ENCODE assay signal across 26 cellular contexts in the genomic region with DNA sequence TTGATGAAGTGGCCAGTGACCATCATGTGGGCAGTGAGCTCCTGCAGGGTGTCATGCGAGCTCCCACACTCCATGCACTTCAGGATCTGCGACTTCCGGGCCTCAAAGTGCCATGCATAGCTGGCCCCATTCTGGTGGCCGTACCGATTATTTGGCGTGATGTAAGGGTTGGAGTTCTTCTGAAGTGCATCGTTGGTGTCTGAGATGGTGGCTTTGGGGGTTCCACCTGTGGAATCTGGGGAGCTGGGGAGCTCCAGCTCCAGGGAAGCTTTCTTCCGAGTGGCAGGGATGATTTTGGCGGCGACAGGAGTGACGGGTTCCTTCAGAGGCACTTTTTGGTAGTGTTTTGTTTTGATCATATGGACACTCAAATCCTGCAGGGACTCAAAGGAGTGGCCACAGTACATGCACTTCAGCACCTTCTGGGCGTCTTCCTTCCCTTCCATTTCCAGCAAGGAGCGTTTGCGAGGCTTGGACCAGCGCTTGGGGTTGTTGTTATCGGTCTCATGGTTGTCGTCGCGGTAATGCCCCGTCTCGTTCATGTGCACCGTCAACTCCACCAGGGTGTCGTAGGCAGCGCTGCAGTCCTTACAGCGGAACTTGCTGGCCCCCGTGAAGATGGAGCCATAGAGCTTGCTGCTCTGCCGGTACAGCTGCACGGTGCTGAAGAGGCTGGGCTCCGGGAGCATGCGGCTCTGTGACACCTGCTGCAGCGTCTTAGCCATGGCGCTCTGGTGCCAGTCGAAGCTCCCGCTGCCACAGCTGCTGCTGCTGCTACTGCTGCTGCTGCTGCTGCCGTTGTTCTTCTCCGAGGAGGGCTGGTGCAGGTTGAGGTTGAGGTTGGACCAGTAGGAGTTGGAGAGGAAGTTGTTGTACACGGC.
"Had no signal": no experiment of that assay in that cellular context is flagged by ENCODE, and none has a peak within 500 bp of the region (broad histone marks: within the 10 kb centered on the region; RNA-seq: fewer than 3 reads in every experiment).

No MANE protein-coding gene starts in this region.

- H3K27ac Mint-ChIP-seq: activated B cell treated with CpG ODN at 0.5 μM for 24 hours; activated CD4-positive, alpha-beta T cell treated with anti-CD3 and anti-CD28 coated beads, Interleukin-2, amount 10 ng/mL, durations not matched to agents 24 days and 14 days; activated CD8-positive, alpha-beta memory T cell treated with anti-CD3 and anti-CD28 coated beads, Interleukin-2, amount 10 ng/mL, durations not matched to agents 7 days and 5 days; activated naive CD4-positive, alpha-beta T cell treated with anti-CD3 and anti-CD28 coated beads for 36 hours; activated naive CD8-positive, alpha-beta T cell; activated T-helper 17 cell treated with anti-CD3 and anti-CD28 coated beads, Interleukin-2, amount 50 U/mL, for 72 hours; T-cell had no signal

- DNase-seq: activated B cell treated with CpG ODN at 0.5 μM for 24 hours; activated CD4-positive, alpha-beta T cell treated with anti-CD3 and anti-CD28 coated beads for 1 hour; activated CD4-positive, alpha-beta T cell treated with anti-CD3 and anti-CD28 coated beads, Interleukin-2, amount 10 ng/mL, durations not matched to agents 24 days and 14 days; activated CD4-positive, alpha-beta T cell treated with anti-CD3 and anti-CD28 coated beads, Interleukin-2, amount 50 U/mL, for 48 hours; activated CD8-positive, alpha-beta memory T cell treated with anti-CD3 and anti-CD28 coated beads, Interleukin-2, amount 10 ng/mL, durations not matched to agents 7 days and 5 days; activated gamma-delta T cell; activated naive CD4-positive, alpha-beta T cell treated with anti-CD3 and anti-CD28 coated beads for 36 hours; activated T-cell treated with anti-CD3 and anti-CD28 coated beads, Interleukin-2, amount 50 U/mL, for 48 hours; amygdala; brain microvascular endothelial cell; NCI-H1092; NCI-H1417; NCI-H1930; NCI-H2107; NCI-H2171 treated with DMSO at 0.1 percent for 48 hours; NCI-H226; NCI-H526 treated with DMSO at 0.1 percent for 48 hours; NCI-H82; T-cell; T-helper 2 cell; T1000 had no signal

- H3K4me1 Mint-ChIP-seq: activated B cell treated with CpG ODN at 0.5 μM for 24 hours; activated CD4-positive, alpha-beta T cell treated with anti-CD3 and anti-CD28 coated beads, Interleukin-2, amount 10 ng/mL, durations not matched to agents 24 days and 14 days; activated CD8-positive, alpha-beta memory T cell treated with anti-CD3 and anti-CD28 coated beads, Interleukin-2, amount 10 ng/mL, durations not matched to agents 7 days and 5 days; activated T-helper 17 cell treated with anti-CD3 and anti-CD28 coated beads, Interleukin-2, amount 50 U/mL, for 72 hours; T-cell had no signal

- H3K27me3 Mint-ChIP-seq: activated B cell treated with CpG ODN at 0.5 μM for 24 hours; activated CD4-positive, alpha-beta T cell treated with anti-CD3 and anti-CD28 coated beads, Interleukin-2, amount 10 ng/mL, durations not matched to agents 24 days and 14 days; activated CD8-positive, alpha-beta memory T cell treated with anti-CD3 and anti-CD28 coated beads, Interleukin-2, amount 10 ng/mL, durations not matched to agents 7 days and 5 days; activated naive CD8-positive, alpha-beta T cell; activated T-helper 17 cell treated with anti-CD3 and anti-CD28 coated beads, Interleukin-2, amount 50 U/mL, for 72 hours; T-cell had no signal

- H3K27me3 ChIP-seq: brain microvascular endothelial cell had no signal

- H3K4me3 Mint-ChIP-seq: activated B cell treated with CpG ODN at 0.5 μM for 24 hours; activated CD4-positive, alpha-beta T cell treated with anti-CD3 and anti-CD28 coated beads, Interleukin-2, amount 10 ng/mL, durations not matched to agents 24 days and 14 days; activated CD8-positive, alpha-beta memory T cell treated with anti-CD3 and anti-CD28 coated beads, Interleukin-2, amount 10 ng/mL, durations not matched to agents 7 days and 5 days; activated naive CD4-positive, alpha-beta T cell treated with anti-CD3 and anti-CD28 coated beads for 36 hours; activated naive CD8-positive, alpha-beta T cell; activated T-helper 17 cell treated with anti-CD3 and anti-CD28 coated beads, Interleukin-2, amount 50 U/mL, for 72 hours; T-cell had no signal

- H3K36me3 ChIP-seq: cardiac muscle cell had no signal

- ATAC-seq: activated CD8-positive, alpha-beta memory T cell treated with anti-CD3 and anti-CD28 coated beads, Interleukin-2, amount 10 ng/mL, durations not matched to agents 7 days and 5 days; activated T-helper 17 cell treated with anti-CD3 and anti-CD28 coated beads, Interleukin-2, amount 50 U/mL, for 72 hours; T-cell had no signal

- H3K27ac ChIP-seq: brain microvascular endothelial cell, cardiac muscle cell, KMS-11, SK-N-MC had no signal

- H3K36me3 Mint-ChIP-seq: activated CD8-positive, alpha-beta memory T cell treated with anti-CD3 and anti-CD28 coated beads, Interleukin-2, amount 10 ng/mL, durations not matched to agents 7 days and 5 days; activated naive CD8-positive, alpha-beta T cell had no signal

- H3K4me3 ChIP-seq: cardiac muscle cell, SK-N-MC had no signal

- H3K9me3 Mint-ChIP-seq: activated B cell treated with CpG ODN at 0.5 μM for 24 hours; activated CD4-positive, alpha-beta T cell treated with anti-CD3 and anti-CD28 coated beads, Interleukin-2, amount 10 ng/mL, durations not matched to agents 24 days and 14 days; activated naive CD4-positive, alpha-beta T cell treated with anti-CD3 and anti-CD28 coated beads for 36 hours; activated T-helper 17 cell treated with anti-CD3 and anti-CD28 coated beads, Interleukin-2, amount 50 U/mL, for 72 hours; T-cell had no signal
